8 cellular contexts compared by ENCODE assay signal in genomic region chr3:120095226-120096165, GRCh38. TPM values are rescaled to one million over a fixed set of nuclear protein-coding genes. Genes with fewer than 3 reads are reported as not detected.
A peak's percentile ranks its signal among the peaks of the same experiment; 100 is the strongest.
DNase-seq lines count a peak whose midpoint lies in the region; ATAC-seq and TF ChIP-seq lines count a peak whose summit lies in the region.

No MANE protein-coding gene starts in this region.

- TF ChIP-seq CTCF in IMR-90 (conservative IDR thresholded peaks at IDR 0.05; ENCODE audit: low read depth, low read length) (no peak), Panc1 (IDR thresholded peaks at IDR 0.05) (no peak), fibroblast of lung (conservative IDR thresholded peaks at IDR 0.05 in 1 of 2, IDR thresholded peaks at IDR 0.05 in 1 of 2; ENCODE audit: low read depth in 1 of 2, low read length in 2 of 2) (no peak)

- in situ Hi-C loops in IMR-90 (cut with MboI; ENCODE audit: low sequenced_read_pairs), result loop anchor here (5.0 kb wide), 1 partner anchor 77 kb away; no protein-coding TSS in a partner anchor
- in situ Hi-C loops in Panc1 (cut with HindIII; ENCODE audit: low pct_unique_long_range_greater_than_20kb, low sequenced_read_pairs), result no loop called here

- H3K23ac ChIP-seq in IMR-90 (ENCODE audit: low read depth, low read length), result peak overlapping the region; percentile 78

- peak overlapping the region; percentile 83 for H4K91ac ChIP-seq in IMR-90 (ENCODE audit: insufficient read depth, low read depth, low read length)

- H2BK120ac ChIP-seq in IMR-90 (ENCODE audit: low read depth, low read length), result peak overlapping the region; percentile 67

- H2AFZ ChIP-seq in IMR-90 (replicated peaks; ENCODE audit: low read length, poor library complexity) (peak overlapping the region; percentile 96), fibroblast of lung (ENCODE audit: low read length) (peak overlapping the region; percentile 90)

- H4K20me1 ChIP-seq in IMR-90 (ENCODE audit: insufficient read depth, low read length) (peaks cover 31% of the 10 kb centered on the region), fibroblast of lung (ENCODE audit: control insufficient read depth, extremely low read depth, insufficient read depth, low read length) (peaks cover 8% of the 10 kb centered on the region)

- no peaks in the 10 kb centered on the region for H3K27me3 ChIP-seq in IMR-90 (ENCODE audit: control insufficient read depth, insufficient read depth, low read length)
- H3K27me3 ChIP-seq in Panc1 (ENCODE audit: control insufficient read depth, insufficient read depth, low read length), result no peaks in the 10 kb centered on the region
- H3K27me3 ChIP-seq in fibroblast of lung (ENCODE audit: control insufficient read depth, insufficient read depth, low read length), result no peaks in the 10 kb centered on the region

- ATAC-seq in GM21576 (IDR thresholded peaks at IDR 0.05; ENCODE audit: unreplicated experiment), result peak; percentile 36
- ATAC-seq in IMR-90 (ENCODE audit: low read depth), result peak; percentile 52
- ATAC-seq in Panc1, result peak; percentile 67
- peak; percentile 30 to 33 for ATAC-seq in naive B cell (ENCODE audit: low read depth in 2 of 2)
- peak; percentile 64 for ATAC-seq in stimulated activated effector memory CD8-positive, alpha-beta T cell treated with anti-CD3 and anti-CD28 coated beads, Interleukin-12 subunit alpha, Interleukin-12 subunit beta, amount 100 ng/mL, for 72 hours

- peak overlapping the region; percentile 66 for H3K4me3 ChIP-seq in IMR-90 (ENCODE audit: insufficient read depth, low read depth, low read length)
- H3K4me3 ChIP-seq in Panc1 (ENCODE audit: low read depth in 2 of 2, low read length in 2 of 2), result peak overlapping the region; percentile 71 to 98
- H3K4me3 ChIP-seq in fibroblast of lung (replicated peaks in 1 of 4; ENCODE audit: control extremely low read depth in 1 of 4, insufficient read depth in 1 of 4, low read depth in 3 of 4, low read length in 4 of 4), result peak overlapping the region; percentile 84 to 94 (median 86)

- peak overlapping the region in 1 of 6 donors; percentile 98 for H3K27ac Mint-ChIP-seq in naive B cell
- no peak overlapping the region for H3K27ac Mint-ChIP-seq in stimulated activated effector memory CD8-positive, alpha-beta T cell treated with anti-CD3 and anti-CD28 coated beads, Interleukin-12 subunit alpha, Interleukin-12 subunit beta, amount 100 ng/mL, for 72 hours

- intact Hi-C loops in IMR-90 (cut with micrococcal nuclease) (loop anchor here (1.0 to 10.0 kb wide), 2 partner anchors 88 to 299 kb away; no protein-coding TSS in a partner anchor), Panc1 (cut with micrococcal nuclease; ENCODE audit: unreplicated experiment) (loop anchor here (10.0 kb wide), 1 partner anchor 201 kb away; no protein-coding TSS in a partner anchor)

- H3K4me1 ChIP-seq in IMR-90 (ENCODE audit: control insufficient read depth, insufficient read depth, low read length) (peaks cover 6% of the 10 kb centered on the region), Panc1 (ENCODE audit: control insufficient read depth, insufficient read depth, low read length) (peaks cover 1% of the 10 kb centered on the region; the same call in 1 of the 2 replicates), fibroblast of lung (ENCODE audit: control insufficient read depth, extremely low read depth, insufficient read depth, low read length) (no peaks in the 10 kb centered on the region)

- H3K79me1 ChIP-seq in IMR-90 (ENCODE audit: low read depth in 1 of 2, low read length in 2 of 2), result peaks cover 5 to 28% of the 10 kb centered on the region in 2 experiments

- peak overlapping the region; percentile 78 for H2AK5ac ChIP-seq in IMR-90 (ENCODE audit: low read depth, low read length)

- H3K4me1 Mint-ChIP-seq in naive B cell, result peaks cover 10 to 18% (median 13%) of the 10 kb centered on the region in 3 donors
- peaks cover 11% of the 10 kb centered on the region for H3K4me1 Mint-ChIP-seq in stimulated activated effector memory CD8-positive, alpha-beta T cell treated with anti-CD3 and anti-CD28 coated beads, Interleukin-12 subunit alpha, Interleukin-12 subunit beta, amount 100 ng/mL, for 72 hours

- no peaks in the 10 kb centered on the region for H3K27me3 Mint-ChIP-seq in naive B cell

- CTCF ChIA-PET in IMR-90 (lab: Yijun Ruan, JAX), result interaction anchor here (0.7 to 0.9 kb wide), 3 partner anchors 39 to 203 kb away, joined by 3 to 4 read pairs (median 3); no protein-coding TSS in a partner anchor
- CTCF ChIA-PET in Panc1 (lab: Charles Lee), result no interaction called here

- peak; percentile 91 for DNase-seq in DMS79 (lab: John Stamatoyannopoulos, UW)
- DNase-seq in IMR-90, result peak; percentile 89
- DNase-seq in Panc1 (ENCODE audit: low read depth, low spot score), result no peak
- peak; percentile 70 for DNase-seq in activated T-helper 1 cell treated with Interleukin-2 at 50 U/mL for 16 hours (ENCODE audit: low read depth)
- DNase-seq in fibroblast of lung (ENCODE audit: low read depth in 2 of 2), result peak; percentile 91 to 92
- peak; percentile 86 for DNase-seq in naive B cell
- DNase-seq in stimulated activated effector memory CD8-positive, alpha-beta T cell treated with anti-CD3 and anti-CD28 coated beads, Interleukin-12 subunit alpha, Interleukin-12 subunit beta, amount 100 ng/mL, for 72 hours (ENCODE audit: low spot score in 2 of 2), result peak; percentile 85 to 97

- H4K5ac ChIP-seq in IMR-90 (ENCODE audit: low read depth, low read length), result peak overlapping the region; percentile 100

- no peak overlapping the region for H3K4me3 Mint-ChIP-seq in naive B cell
- no peak overlapping the region for H3K4me3 Mint-ChIP-seq in stimulated activated effector memory CD8-positive, alpha-beta T cell treated with anti-CD3 and anti-CD28 coated beads, Interleukin-12 subunit alpha, Interleukin-12 subunit beta, amount 100 ng/mL, for 72 hours

- peaks cover 40% of the 10 kb centered on the region for H3K79me2 ChIP-seq in fibroblast of lung (ENCODE audit: control insufficient read depth, insufficient read depth, low read length)

- peak overlapping the region; percentile 100 for H3K4me2 ChIP-seq in IMR-90 (ENCODE audit: low read depth, low read length)
- peak overlapping the region; percentile 100 for H3K4me2 ChIP-seq in fibroblast of lung (ENCODE audit: extremely low read depth, insufficient read depth, low read length)

- peak overlapping the region; percentile 94 for H3K9ac ChIP-seq in IMR-90 (ENCODE audit: low read depth, low read length)
- H3K9ac ChIP-seq in fibroblast of lung (ENCODE audit: insufficient read depth, low read length), result peak overlapping the region; percentile 99

- H2BK15ac ChIP-seq in IMR-90 (ENCODE audit: low read depth, low read length), result peak overlapping the region; percentile 43; the same call in 1 of the 3 replicates

- POLR2A ChIA-PET in IMR-90 (lab: Charles Lee; ENCODE audit: unreplicated experiment), result interaction anchor here (0.6 to 1.5 kb wide), 12 partner anchors 8 to 255 kb away, joined by 3 to 11 read pairs (median 4); no protein-coding TSS in a partner anchor
- POLR2A ChIA-PET in Panc1 (lab: Charles Lee), result interaction anchor here (0.5 to 1.4 kb wide), 10 partner anchors 10 to 455 kb away, joined by 3 to 6 read pairs (median 3); no protein-coding TSS in a partner anchor

- H2BK20ac ChIP-seq in IMR-90 (ENCODE audit: low read depth, low read length), result peak overlapping the region; percentile 38; the same call in 1 of the 2 replicates

- peak overlapping the region; percentile 99 for H2AK9ac ChIP-seq in IMR-90 (replicated peaks; ENCODE audit: low read depth, low read length, poor library complexity)

- H2BK5ac ChIP-seq in IMR-90 (ENCODE audit: low read depth, low read length, poor library complexity, severe bottlenecking), result peak overlapping the region; percentile 93

- BruUV-seq in IMR-90 (replicated peaks; lab: Mats Ljungman, UMichigan), result no TSS peak
- BruUV-seq in Panc1 (replicated peaks; lab: Mats Ljungman, UMichigan), result no TSS peak

- H3K56ac ChIP-seq in IMR-90 (ENCODE audit: extremely low read depth, insufficient read depth, low read length), result peak overlapping the region; percentile 94

- peak overlapping the region; percentile 98 for H3K18ac ChIP-seq in IMR-90 (ENCODE audit: low read depth, low read length)

- peak; percentile 94 for TF ChIP-seq POLR2A in IMR-90 (IDR thresholded peaks at IDR 0.05; ENCODE audit: low read depth, low read length)

- no peaks in the 10 kb centered on the region for H3K9me3 Mint-ChIP-seq in naive B cell
- H3K9me3 Mint-ChIP-seq in stimulated activated effector memory CD8-positive, alpha-beta T cell treated with anti-CD3 and anti-CD28 coated beads, Interleukin-12 subunit alpha, Interleukin-12 subunit beta, amount 100 ng/mL, for 72 hours, result no peaks in the 10 kb centered on the region

- dilution Hi-C loops in IMR-90 (cut with HindIII; ENCODE audit: low sequenced_read_pairs, unreplicated experiment), result no loop called here

- H3K36me3 ChIP-seq in IMR-90 (ENCODE audit: control insufficient read depth, insufficient read depth, low read length) (no peaks in the 10 kb centered on the region), Panc1 (ENCODE audit: control insufficient read depth, insufficient read depth, low read length) (peaks cover 4% of the 10 kb centered on the region; the same call in 1 of the 2 replicates), fibroblast of lung (ENCODE audit: control insufficient read depth, insufficient read depth, low read length) (no peaks in the 10 kb centered on the region)

- H4K8ac ChIP-seq in IMR-90 (ENCODE audit: low read depth in 2 of 2, low read length in 2 of 2), result peak overlapping the region; percentile 83 to 99

- peak overlapping the region; percentile 94 for H3K4ac ChIP-seq in IMR-90 (ENCODE audit: low read depth, low read length)

- no peaks in the 10 kb centered on the region for H3K9me3 ChIP-seq in IMR-90 (ENCODE audit: control insufficient read depth, insufficient read depth, low read length)
- H3K9me3 ChIP-seq in Panc1 (ENCODE audit: control insufficient read depth, insufficient read depth, low read depth, low read length), result no peaks in the 10 kb centered on the region
- H3K9me3 ChIP-seq in fibroblast of lung (ENCODE audit: control insufficient read depth, insufficient read depth, low read depth, low read length), result no peaks in the 10 kb centered on the region

- no peak for TF ChIP-seq RAD21 in IMR-90 (IDR thresholded peaks at IDR 0.05; ENCODE audit: low read length)

- peaks cover 0 to 8% of the 10 kb centered on the region in 2 donors for H3K36me3 Mint-ChIP-seq in naive B cell
- H3K36me3 Mint-ChIP-seq in stimulated activated effector memory CD8-positive, alpha-beta T cell treated with anti-CD3 and anti-CD28 coated beads, Interleukin-12 subunit alpha, Interleukin-12 subunit beta, amount 100 ng/mL, for 72 hours, result peaks cover 13% of the 10 kb centered on the region

- no peaks in the 10 kb centered on the region for H3K9me1 ChIP-seq in IMR-90 (ENCODE audit: insufficient read depth, low read length)

- whole genome bisulfite sequencing in IMR-90 (ENCODE audit: extremely low coverage in 2 of 2, insufficient read length in 1 of 2), 2 experiments, result 1% methylated on average over 28 of the region's 59 CpGs; no CpG with 5 or more reads in 1 of the 2 experiments

- peak overlapping the region; percentile 94 for H3K14ac ChIP-seq in IMR-90 (replicated peaks; ENCODE audit: low read depth, low read length)

- H3K27ac ChIP-seq in IMR-90 (ENCODE audit: insufficient read depth, low read length), result peak overlapping the region; percentile 94
- peak overlapping the region; percentile 93 for H3K27ac ChIP-seq in Panc1 (ENCODE audit: low read length)
- peak overlapping the region; percentile 99 for H3K27ac ChIP-seq in fibroblast of lung (ENCODE audit: insufficient read depth, low read length)

RNA-seq across cellular contexts. Expression of gene GSK3B, which starts 1.2 kb away (rescaled TPM):
- total RNA-seq in IMR-90 (2012; rRNA removed), result 33.2 and 39.7 TPM in 2 replicates
- 19.2 and 21.4 TPM in 2 replicates for polyA plus RNA-seq in IMR-90 (2012; rRNA removed)
- polyA plus RNA-seq in IMR-90 (2012; cell fraction: cytosol; rRNA removed), result 5.4 and 7.8 TPM in 2 replicates
- 2.7 and 13.0 TPM in 2 replicates for polyA plus RNA-seq in IMR-90 (2012; cell fraction: nucleus; rRNA removed; ENCODE audit: low replicate concordance)
- 35.3 TPM for total RNA-seq in Panc1 (2021; ENCODE audit: unreplicated experiment)
- 14.5 TPM for polyA plus RNA-seq in Panc1 (2012; ENCODE audit: insufficient read length)
- total RNA-seq in fibroblast of lung, result 37.3 and 37.5 TPM in 2 replicates
- polyA plus RNA-seq in fibroblast of lung, result 39.5 and 44.8 TPM in 2 replicates
- 23.8 and 27.0 TPM in 2 replicates for polyA plus RNA-seq in fibroblast of lung (2012)
- 34.3 and 35.1 TPM in 2 replicates for polyA minus RNA-seq in fibroblast of lung (ENCODE audit: low replicate concordance)
- polyA plus RNA-seq in naive B cell (ENCODE audit: low read depth in 6 of 6), result 10 to 100 TPM; 11.3 to 26.1 (median 14.9) TPM
